Comparison of ENCODE assay signal across 1 cellular context in genomic region chr16:2009791-2010510, GRCh38.
A peak's percentile ranks its signal among the peaks of the same experiment; 100 is the strongest.
TF ChIP-seq lines count a peak whose summit lies in the region.

Gene ZNF598, minus strand, starts transcription at chr16:2009821.

TF ChIP-seq in K562, 482 proteins besides CTCF, POLR2A, EP300 and RAD21 (continued from another document and continues in another):
- TF ChIP-seq, protein P1, sequence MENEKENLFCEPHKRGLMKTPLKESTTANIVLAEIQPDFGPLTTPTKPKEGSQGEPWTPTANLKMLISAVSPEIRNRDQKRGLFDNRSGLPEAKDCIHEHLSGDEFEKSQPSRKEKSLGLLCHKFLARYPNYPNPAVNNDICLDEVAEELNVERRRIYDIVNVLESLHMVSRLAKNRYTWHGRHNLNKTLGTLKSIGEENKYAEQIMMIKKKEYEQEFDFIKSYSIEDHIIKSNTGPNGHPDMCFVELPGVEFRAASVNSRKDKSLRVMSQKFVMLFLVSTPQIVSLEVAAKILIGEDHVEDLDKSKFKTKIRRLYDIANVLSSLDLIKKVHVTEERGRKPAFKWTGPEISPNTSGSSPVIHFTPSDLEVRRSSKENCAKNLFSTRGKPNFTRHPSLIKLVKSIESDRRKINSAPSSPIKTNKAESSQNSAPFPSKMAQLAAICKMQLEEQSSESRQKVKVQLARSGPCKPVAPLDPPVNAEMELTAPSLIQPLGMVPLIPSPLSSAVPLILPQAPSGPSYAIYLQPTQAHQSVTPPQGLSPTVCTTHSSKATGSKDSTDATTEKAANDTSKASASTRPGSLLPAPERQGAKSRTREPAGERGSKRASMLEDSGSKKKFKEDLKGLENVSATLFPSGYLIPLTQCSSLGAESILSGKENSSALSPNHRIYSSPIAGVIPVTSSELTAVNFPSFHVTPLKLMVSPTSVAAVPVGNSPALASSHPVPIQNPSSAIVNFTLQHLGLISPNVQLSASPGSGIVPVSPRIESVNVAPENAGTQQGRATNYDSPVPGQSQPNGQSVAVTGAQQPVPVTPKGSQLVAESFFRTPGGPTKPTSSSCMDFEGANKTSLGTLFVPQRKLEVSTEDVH (IDR thresholded peaks at IDR 0.05; ENCODE audit: low read depth, partially characterized antibody), result peak; percentile 60
- TF ChIP-seq BRD4 (IDR thresholded peaks at IDR 0.05) (peak; percentile 77), MNT (conservative IDR thresholded peaks at IDR 0.05) (peak; percentile 95 to 98), POLR2H (tag; IDR thresholded peaks at IDR 0.05; ENCODE audit: low read depth) (peak; percentile 86), PHF20 (IDR thresholded peaks at IDR 0.05; ENCODE audit: partially characterized antibody) (peak; percentile 88), TEAD4 (IDR thresholded peaks at IDR 0.05; ENCODE audit: low read length) (0 out of 2 replicates have a peak, but pooled peaks have one; percentile 19), TEAD4 (CRISPR knock-in tag; IDR thresholded peaks at IDR 0.05; ENCODE audit: borderline replicate concordance) (no peak), MTA2 (IDR thresholded peaks at IDR 0.05; ENCODE audit: low read depth) (no peak), MEF2D (tag; conservative IDR thresholded peaks at IDR 0.05; ENCODE audit: low read depth) (no peak), MYNN (IDR thresholded peaks at IDR 0.05) (no peak), MYNN (CRISPR knock-in tag; IDR thresholded peaks at IDR 0.05) (no peak), ZBTB40 (IDR thresholded peaks at IDR 0.05) (peak; percentile 94), ZBTB40 (CRISPR knock-in tag; IDR thresholded peaks at IDR 0.05) (no peak), MXI1 (IDR thresholded peaks at IDR 0.05; ENCODE audit: low read depth, low read length) (peak; percentile 60; the same call in 1 of the 2 replicates), HEY1 (CRISPR knock-in tag; IDR thresholded peaks at IDR 0.05; ENCODE audit: borderline replicate concordance) (no peak), ATF7 (IDR thresholded peaks at IDR 0.05) (peak; percentile 85), NR1H2 (CRISPR knock-in tag; IDR thresholded peaks at IDR 0.05) (peak; percentile 50; the same call in 1 of the 2 replicates), HDGF (IDR thresholded peaks at IDR 0.05) (no peak), RBM17 (IDR thresholded peaks at IDR 0.05; ENCODE audit: borderline replicate concordance, low read depth, low read length) (no peak), ZNF232 (CRISPR knock-in tag; IDR thresholded peaks at IDR 0.05) (no peak), ZBTB12 (CRISPR knock-in tag; IDR thresholded peaks at IDR 0.05) (peak; percentile 77), E2F4 (CRISPR knock-in tag; IDR thresholded peaks at IDR 0.05; ENCODE audit: low read depth) (no peak), TAF7 (tag; IDR thresholded peaks at IDR 0.05) (no peak; the same call in 1 of the 2 replicates), MECOM (CRISPR knock-in tag; IDR thresholded peaks at IDR 0.05) (no peak), SUPT5H (IDR thresholded peaks at IDR 0.05) (peak; percentile 94), HNRNPH1 (optimal IDR thresholded peaks at IDR 0.05; ENCODE audit: low read depth, low read length) (no peak), BACH1 (tag; IDR thresholded peaks at IDR 0.05) (no peak), HMGN3 (IDR thresholded peaks at IDR 0.05; ENCODE audit: borderline replicate concordance, extremely low read depth, insufficient read length, low read depth, low read length) (peak; percentile 38), ZNF212 (CRISPR knock-in tag; IDR thresholded peaks at IDR 0.05) (no peak), ZBED1 (IDR thresholded peaks at IDR 0.05) (no peak), SMARCB1 (IDR thresholded peaks at IDR 0.05; ENCODE audit: insufficient read length, low read depth) (no peak), ZNF121 (CRISPR knock-in tag; conservative IDR thresholded peaks at IDR 0.05) (no peak), NELFE (IDR thresholded peaks at IDR 0.05; ENCODE audit: insufficient read depth, insufficient read length) (no peak)
- TF ChIP-seq, protein P2, sequence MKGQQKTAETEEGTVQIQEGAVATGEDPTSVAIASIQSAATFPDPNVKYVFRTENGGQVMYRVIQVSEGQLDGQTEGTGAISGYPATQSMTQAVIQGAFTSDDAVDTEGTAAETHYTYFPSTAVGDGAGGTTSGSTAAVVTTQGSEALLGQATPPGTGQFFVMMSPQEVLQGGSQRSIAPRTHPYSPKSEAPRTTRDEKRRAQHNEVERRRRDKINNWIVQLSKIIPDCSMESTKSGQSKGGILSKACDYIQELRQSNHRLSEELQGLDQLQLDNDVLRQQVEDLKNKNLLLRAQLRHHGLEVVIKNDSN (CRISPR knock-in tag; IDR thresholded peaks at IDR 0.05), result peak; percentile 78
- TF ChIP-seq, protein P3, sequence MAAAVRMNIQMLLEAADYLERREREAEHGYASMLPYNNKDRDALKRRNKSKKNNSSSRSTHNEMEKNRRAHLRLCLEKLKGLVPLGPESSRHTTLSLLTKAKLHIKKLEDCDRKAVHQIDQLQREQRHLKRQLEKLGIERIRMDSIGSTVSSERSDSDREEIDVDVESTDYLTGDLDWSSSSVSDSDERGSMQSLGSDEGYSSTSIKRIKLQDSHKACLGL (CRISPR knock-in tag; IDR thresholded peaks at IDR 0.05; ENCODE audit: borderline replicate concordance, poor library complexity, severe bottlenecking), result peak; percentile 79
- TF ChIP-seq, protein P4, sequence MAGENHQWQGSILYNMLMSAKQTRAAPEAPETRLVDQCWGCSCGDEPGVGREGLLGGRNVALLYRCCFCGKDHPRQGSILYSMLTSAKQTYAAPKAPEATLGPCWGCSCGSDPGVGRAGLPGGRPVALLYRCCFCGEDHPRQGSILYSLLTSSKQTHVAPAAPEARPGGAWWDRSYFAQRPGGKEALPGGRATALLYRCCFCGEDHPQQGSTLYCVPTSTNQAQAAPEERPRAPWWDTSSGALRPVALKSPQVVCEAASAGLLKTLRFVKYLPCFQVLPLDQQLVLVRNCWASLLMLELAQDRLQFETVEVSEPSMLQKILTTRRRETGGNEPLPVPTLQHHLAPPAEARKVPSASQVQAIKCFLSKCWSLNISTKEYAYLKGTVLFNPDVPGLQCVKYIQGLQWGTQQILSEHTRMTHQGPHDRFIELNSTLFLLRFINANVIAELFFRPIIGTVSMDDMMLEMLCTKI (IDR thresholded peaks at IDR 0.05; ENCODE audit: partially characterized antibody), result no peak
- TF ChIP-seq, protein P5, sequence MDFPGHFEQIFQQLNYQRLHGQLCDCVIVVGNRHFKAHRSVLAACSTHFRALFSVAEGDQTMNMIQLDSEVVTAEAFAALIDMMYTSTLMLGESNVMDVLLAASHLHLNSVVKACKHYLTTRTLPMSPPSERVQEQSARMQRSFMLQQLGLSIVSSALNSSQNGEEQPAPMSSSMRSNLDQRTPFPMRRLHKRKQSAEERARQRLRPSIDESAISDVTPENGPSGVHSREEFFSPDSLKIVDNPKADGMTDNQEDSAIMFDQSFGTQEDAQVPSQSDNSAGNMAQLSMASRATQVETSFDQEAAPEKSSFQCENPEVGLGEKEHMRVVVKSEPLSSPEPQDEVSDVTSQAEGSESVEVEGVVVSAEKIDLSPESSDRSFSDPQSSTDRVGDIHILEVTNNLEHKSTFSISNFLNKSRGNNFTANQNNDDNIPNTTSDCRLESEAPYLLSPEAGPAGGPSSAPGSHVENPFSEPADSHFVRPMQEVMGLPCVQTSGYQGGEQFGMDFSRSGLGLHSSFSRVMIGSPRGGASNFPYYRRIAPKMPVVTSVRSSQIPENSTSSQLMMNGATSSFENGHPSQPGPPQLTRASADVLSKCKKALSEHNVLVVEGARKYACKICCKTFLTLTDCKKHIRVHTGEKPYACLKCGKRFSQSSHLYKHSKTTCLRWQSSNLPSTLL (IDR thresholded peaks at IDR 0.05), result no peak
- TF ChIP-seq, protein P6, sequence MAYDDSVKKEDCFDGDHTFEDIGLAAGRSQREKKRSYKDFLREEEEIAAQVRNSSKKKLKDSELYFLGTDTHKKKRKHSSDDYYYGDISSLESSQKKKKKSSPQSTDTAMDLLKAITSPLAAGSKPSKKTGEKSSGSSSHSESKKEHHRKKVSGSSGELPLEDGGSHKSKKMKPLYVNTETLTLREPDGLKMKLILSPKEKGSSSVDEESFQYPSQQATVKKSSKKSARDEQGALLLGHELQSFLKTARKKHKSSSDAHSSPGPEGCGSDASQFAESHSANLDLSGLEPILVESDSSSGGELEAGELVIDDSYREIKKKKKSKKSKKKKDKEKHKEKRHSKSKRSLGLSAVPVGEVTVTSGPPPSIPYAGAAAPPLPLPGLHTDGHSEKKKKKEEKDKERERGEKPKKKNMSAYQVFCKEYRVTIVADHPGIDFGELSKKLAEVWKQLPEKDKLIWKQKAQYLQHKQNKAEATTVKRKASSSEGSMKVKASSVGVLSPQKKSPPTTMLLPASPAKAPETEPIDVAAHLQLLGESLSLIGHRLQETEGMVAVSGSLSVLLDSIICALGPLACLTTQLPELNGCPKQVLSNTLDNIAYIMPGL (CRISPR knock-in tag; IDR thresholded peaks at IDR 0.05), result peak; percentile 60; the same call in 1 of the 2 replicates
